ENCODE assay signal across 20 cellular contexts in genomic region chr6:64996301-64996700, GRCh38.
DNase-seq lines count a peak whose midpoint lies in the region; ATAC-seq and TF ChIP-seq lines count a peak whose summit lies in the region.
"Had no signal": no experiment of that assay in that cellular context is flagged by ENCODE, and none has a peak within 500 bp of the region (broad histone marks: within the 10 kb centered on the region; RNA-seq: fewer than 3 reads in every experiment).

No MANE protein-coding gene starts in this region.

- peaks cover 2% of the 10 kb centered on the region for H3K9me3 ChIP-seq in trophoblast cell (ENCODE audit: insufficient read depth, low read depth, low read length)
- H3K9me3 ChIP-seq: BLaER1 had no signal

- H3K4me3 ChIP-seq in astrocyte of the cerebellum (ENCODE audit: low read depth, low read length) (no peak overlapping the region), trophoblast cell (ENCODE audit: low read depth, low read length) (no peak overlapping the region)
- H3K4me3 ChIP-seq: BLaER1 had no signal

- no peak overlapping the region for H3K18ac ChIP-seq in trophoblast cell (ENCODE audit: low read length)

- no peak overlapping the region for H2BK5ac ChIP-seq in trophoblast cell (ENCODE audit: low read depth, low read length, poor library complexity)

- no peak overlapping the region for H4K8ac ChIP-seq in trophoblast cell (ENCODE audit: low read depth, low read length)

- no peak overlapping the region for H4K91ac ChIP-seq in trophoblast cell (ENCODE audit: low read depth, low read length)

- H3K36me3 Mint-ChIP-seq in activated naive CD8-positive, alpha-beta T cell treated with anti-CD3 and anti-CD28 coated beads for 36 hours: no peaks in the 10 kb centered on the region
- H3K36me3 Mint-ChIP-seq: CD14-positive monocyte; CD4-positive, alpha-beta memory T cell had no signal

- H3K79me2 ChIP-seq in trophoblast cell (ENCODE audit: control insufficient read depth, insufficient read depth, low read length, poor library complexity): no peaks in the 10 kb centered on the region

- DNase-seq in OCI-M1 (lab: John Stamatoyannopoulos, UW): peak; percentile 41
- DNase-seq in astrocyte of the cerebellum (ENCODE audit: low read depth): peak; percentile 3
- peak; percentile 57 for DNase-seq in islet precursor cell
- DNase-seq in trophoblast cell: peak in 1 of 2 donors; percentile 9
- DNase-seq in activated gamma-delta T cell treated with Interleukin-2 at 50 U/mL for 16 hours: no peak
- DNase-seq in activated CD4-positive, alpha-beta T cell treated with anti-CD3 and anti-CD28 coated beads, Interleukin-2, amount 50 U/mL, for 4 hours: no peak
- DNase-seq in activated naive CD8-positive, alpha-beta T cell treated with anti-CD3 and anti-CD28 coated beads for 36 hours: no peak
- DNase-seq: 8988T; Calu3; CD4-positive, alpha-beta memory T cell; DMS79 treated with DMSO at 0.1 percent for 48 hours; GF-D8; GOT3; H7; HFFc6 had no signal

- no peak overlapping the region for H3K4me2 ChIP-seq in trophoblast cell (ENCODE audit: low read length)
- H3K4me2 ChIP-seq: BLaER1 had no signal

- no peaks in the 10 kb centered on the region for H3K9me3 Mint-ChIP-seq in activated naive CD8-positive, alpha-beta T cell treated with anti-CD3 and anti-CD28 coated beads for 36 hours

- H3K14ac ChIP-seq in trophoblast cell (ENCODE audit: low read length): no peak overlapping the region

- in situ Hi-C loops in astrocyte of the cerebellum (cut with HindIII; ENCODE audit: low sequenced_read_pairs): no loop called here

- no peaks in the 10 kb centered on the region for H3K4me1 Mint-ChIP-seq in activated naive CD8-positive, alpha-beta T cell treated with anti-CD3 and anti-CD28 coated beads for 36 hours
- H3K4me1 Mint-ChIP-seq: CD14-positive monocyte; CD4-positive, alpha-beta memory T cell had no signal

- H3K23ac ChIP-seq in trophoblast cell (ENCODE audit: low read length): no peak overlapping the region

- peaks cover 2% of the 10 kb centered on the region for H3K79me1 ChIP-seq in trophoblast cell (ENCODE audit: low read length)

- no peak overlapping the region for H3K27ac Mint-ChIP-seq in activated naive CD8-positive, alpha-beta T cell treated with anti-CD3 and anti-CD28 coated beads for 36 hours
- H3K27ac Mint-ChIP-seq: CD14-positive monocyte; CD4-positive, alpha-beta memory T cell; HFFc6 had no signal

- H3K36me3 ChIP-seq in trophoblast cell (ENCODE audit: control insufficient read depth in 1 of 2, insufficient read depth in 2 of 2, low read length in 2 of 2): no peaks in the 10 kb centered on the region
- H3K36me3 ChIP-seq: BLaER1 had no signal

- H2AK5ac ChIP-seq in trophoblast cell (ENCODE audit: low read length): no peak overlapping the region

- H3K4me1 ChIP-seq in trophoblast cell (ENCODE audit: control insufficient read depth in 1 of 2, insufficient read depth in 2 of 2, low read length in 2 of 2): peaks cover 0 to 2% of the 10 kb centered on the region in 2 experiments
- H3K4me1 ChIP-seq: BLaER1 had no signal

- H3K27ac ChIP-seq in trophoblast cell (ENCODE audit: low read depth, low read length): peak overlapping the region; percentile 71
- H3K27ac ChIP-seq: BLaER1 had no signal

- no peak for ATAC-seq in HG03520 (IDR thresholded peaks at IDR 0.05; ENCODE audit: unreplicated experiment)
- ATAC-seq: HCT116, HepG2 had no signal

- H2BK120ac ChIP-seq in trophoblast cell (ENCODE audit: insufficient read depth, low read length, poor library complexity): no peak overlapping the region

- TF ChIP-seq CTCF in astrocyte of the cerebellum (IDR thresholded peaks at IDR 0.05; ENCODE audit: low read depth, low read length, missing control alignments): no peak

- no peak overlapping the region for H3K4ac ChIP-seq in trophoblast cell (ENCODE audit: low read depth, low read length)

- H2BK12ac ChIP-seq in trophoblast cell (ENCODE audit: low read length): no peak overlapping the region

- no CpG with 5 or more reads among the region's 4 CpGs for WGBS in trophoblast cell (ENCODE audit: extremely low coverage, insufficient coverage, insufficient read length)

- no peak overlapping the region for H4K12ac ChIP-seq in trophoblast cell (ENCODE audit: low read depth, low read length)

- no peaks in the 10 kb centered on the region for H3K27me3 ChIP-seq in trophoblast cell (ENCODE audit: insufficient read depth, low read length)
- H3K27me3 ChIP-seq: BLaER1 had no signal

- H3K4me3 Mint-ChIP-seq in activated naive CD8-positive, alpha-beta T cell treated with anti-CD3 and anti-CD28 coated beads for 36 hours: no peak overlapping the region
- H3K4me3 Mint-ChIP-seq: CD14-positive monocyte; CD4-positive, alpha-beta memory T cell; HFFc6 had no signal

- no peak overlapping the region for H2AFZ ChIP-seq in trophoblast cell (ENCODE audit: insufficient read depth, low read length, poor library complexity)

- H3K27me3 Mint-ChIP-seq in activated naive CD8-positive, alpha-beta T cell treated with anti-CD3 and anti-CD28 coated beads for 36 hours: no peaks in the 10 kb centered on the region
- H3K27me3 Mint-ChIP-seq: CD4-positive, alpha-beta memory T cell had no signal

- no peak overlapping the region for H3K9ac ChIP-seq in trophoblast cell (ENCODE audit: low read length)
- H3K9ac ChIP-seq: BLaER1 had no signal

Comparison
In these comparisons a context has a peak if more than half of its experiments do, and no peak if none do; other contexts are left out.
1. DNase-seq: peak in OCI-M1 (single experiment), astrocyte of the cerebellum (single experiment) and islet precursor cell (single experiment); none in activated gamma-delta T cell treated with Interleukin-2 at 50 U/mL for 16 hours (single experiment), activated CD4-positive, alpha-beta T cell treated with anti-CD3 and anti-CD28 coated beads, Interleukin-2, amount 50 U/mL, for 4 hours (0 of 2) and activated naive CD8-positive, alpha-beta T cell treated with anti-CD3 and anti-CD28 coated beads for 36 hours (single experiment).